In the genomic region with DNA sequence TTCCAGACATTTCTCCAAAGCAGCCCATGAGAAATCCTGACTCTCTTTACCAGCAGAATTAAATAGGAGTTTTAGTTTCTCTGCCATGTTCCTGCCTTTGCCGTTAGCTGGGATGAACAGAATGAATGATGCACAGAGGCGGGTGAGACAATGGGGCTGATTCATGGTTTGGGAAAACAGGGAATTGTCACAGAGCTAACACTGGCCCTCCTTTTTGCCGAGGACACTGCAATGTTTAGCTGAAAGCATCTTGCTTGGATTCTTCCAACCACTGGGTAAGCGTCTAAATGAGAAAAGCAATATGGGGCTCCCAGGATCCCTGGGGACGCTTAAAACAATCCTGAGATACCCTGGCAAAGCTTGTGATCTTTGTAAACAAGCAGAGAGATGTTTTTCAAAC, we compare ENCODE assay signal across 20 cellular contexts. TPM values are rescaled to one million over a fixed set of nuclear protein-coding genes. Genes with fewer than 3 reads are reported as not detected.
DNase-seq lines count a peak whose midpoint lies in the region; FAIRE-seq and TF ChIP-seq lines count a peak whose summit lies in the region.
"Had no signal": no experiment of that assay in that cellular context is flagged by ENCODE, and none has a peak within 500 bp of the region (broad histone marks: within the 10 kb centered on the region; RNA-seq: fewer than 3 reads in every experiment).

No MANE protein-coding gene starts in this region.

- peak overlapping the region; percentile 72 for H3K27ac Mint-ChIP-seq in neural crest cell (ENCODE audit: unreplicated experiment)
- H3K27ac Mint-ChIP-seq: activated T-helper 2 cell treated with anti-CD3 and anti-CD28 coated beads, Interferon-gamma antibody, Interleukin-2, Interleukin-4, amounts not matched to agents 10 μg/mL and 5 μg/mL and 100 μg/mL, durations not matched to agents 14 hours and 24 hours and 36 hours; CD8-positive, alpha-beta T cell; nephron had no signal

- peak in 11 of 14 donors; percentile 1 to 73 (median 63) for DNase-seq in C1 segment of cervical spinal cord (lab: John Stamatoyannopoulos, UW)
- peak; percentile 6 for DNase-seq in RPMI7951 (ENCODE audit: low read depth)
- peak; percentile 52 to 56 for DNase-seq in frontal cortex (ENCODE audit: low spot score in 2 of 2)
- no peak for DNase-seq in neural crest cell (ENCODE audit: low read depth, low spot score)
- no peak for DNase-seq in GM12892 (ENCODE audit: insufficient read length)
- no peak for DNase-seq in ACHN
- DNase-seq in HuH-7 (ENCODE audit: low spot score) = no peak
- no peak for DNase-seq in left ventricle myocardium inferior
- DNase-seq: activated CD4-positive, alpha-beta T cell treated with anti-CD3 and anti-CD28 coated beads for 1 hour; CD8-positive, alpha-beta T cell; cerebellar nuclear complex; NCI-H510A; OCI-M1; right lobe of liver; T-helper 9 cell; uterus had no signal

- H3K4me3 Mint-ChIP-seq in neural crest cell = peak overlapping the region; percentile 8
- H3K4me3 Mint-ChIP-seq: CD8-positive, alpha-beta T cell; nephron had no signal

- no peaks in the 10 kb centered on the region for H3K36me3 ChIP-seq in left ventricle myocardium inferior
- H3K36me3 ChIP-seq: right lobe of liver, SJSA1, uterus had no signal

- H3K27ac ChIP-seq in left ventricle myocardium inferior (replicated peaks) = no peak overlapping the region
- H3K27ac ChIP-seq: right lobe of liver, SJSA1, uterus had no signal

- in situ Hi-C loops in ACHN (cut with HindIII; ENCODE audit: low pct_ligation_motif_present, low pct_unique_long_range_greater_than_20kb, low sequenced_read_pairs) = no loop called here

- H3K4me1 Mint-ChIP-seq in neural crest cell = peaks cover 14% of the 10 kb centered on the region

- TF ChIP-seq POLR2A in GM12892 (IDR thresholded peaks at IDR 0.05; ENCODE audit: low read depth, low read length) = no peak

- TF ChIP-seq CTCF in neural crest cell (conservative IDR thresholded peaks at IDR 0.05) (no peak), left ventricle myocardium inferior (IDR thresholded peaks at IDR 0.05; ENCODE audit: borderline replicate concordance) (no peak)

- no peaks in the 10 kb centered on the region for H3K36me3 Mint-ChIP-seq in neural crest cell (ENCODE audit: low read depth)
- H3K36me3 Mint-ChIP-seq: CD8-positive, alpha-beta T cell had no signal

- no peaks in the 10 kb centered on the region for H3K27me3 Mint-ChIP-seq in neural crest cell (ENCODE audit: low read depth)

- no peaks in the 10 kb centered on the region for H3K27me3 ChIP-seq in left ventricle myocardium inferior (ENCODE audit: low read depth)
- H3K27me3 ChIP-seq: right lobe of liver, uterus had no signal

- intact Hi-C loops in left ventricle myocardium inferior (cut with micrococcal nuclease) = no loop called here

- no peaks in the 10 kb centered on the region for H3K9me3 Mint-ChIP-seq in neural crest cell
- H3K9me3 Mint-ChIP-seq: activated T-helper 2 cell treated with anti-CD3 and anti-CD28 coated beads, Interferon-gamma antibody, Interleukin-2, Interleukin-4, amounts not matched to agents 10 μg/mL and 5 μg/mL and 100 μg/mL, durations not matched to agents 14 hours and 24 hours and 36 hours; CD8-positive, alpha-beta T cell; nephron had no signal

- no peaks in the 10 kb centered on the region for H3K9me3 ChIP-seq in left ventricle myocardium inferior (replicated peaks)
- H3K9me3 ChIP-seq: right lobe of liver, SJSA1, uterus had no signal

- FAIRE-seq in frontal cortex (lab: Jason Lieb, UNC) (peak; percentile 55), GM12892 (lab: Jason Lieb, UNC) (no peak)
- FAIRE-seq: endometrium had no signal

- no peaks in the 10 kb centered on the region for H3K4me1 ChIP-seq in left ventricle myocardium inferior
- H3K4me1 ChIP-seq: right lobe of liver, SJSA1, uterus had no signal

- H3K4me3 ChIP-seq in left ventricle myocardium inferior = no peak overlapping the region
- H3K4me3 ChIP-seq: right lobe of liver, SJSA1, uterus had no signal

RNA-seq across cellular contexts. Expression of gene PAFAH1B1, which starts 12.8 kb away (rescaled TPM):
- total RNA-seq in RPMI7951 (2014; rRNA removed; shearing (Covaris generic)) = 93.9 and 106 TPM in 2 replicates
- 281 TPM for total RNA-seq in frontal cortex
- 130 and 136 TPM in 2 replicates for total RNA-seq in neural crest cell
- polyA plus RNA-seq in GM12892 (2012; ENCODE audit: missing spikeins) = 71.8 TPM
- total RNA-seq in left ventricle myocardium inferior = 115 TPM

Comparison
In these comparisons a context has a peak if more than half of its experiments do, and no peak if none do; other contexts are left out.
1. DNase-seq: peak in C1 segment of cervical spinal cord (11 of 14), RPMI7951 (single experiment) and frontal cortex (2 of 2); none in neural crest cell (single experiment), GM12892 (single experiment), ACHN (single experiment), HuH-7 (single experiment) and left ventricle myocardium inferior (single experiment).